ENCODE assay signal across 1 cellular context in the genomic region with DNA sequence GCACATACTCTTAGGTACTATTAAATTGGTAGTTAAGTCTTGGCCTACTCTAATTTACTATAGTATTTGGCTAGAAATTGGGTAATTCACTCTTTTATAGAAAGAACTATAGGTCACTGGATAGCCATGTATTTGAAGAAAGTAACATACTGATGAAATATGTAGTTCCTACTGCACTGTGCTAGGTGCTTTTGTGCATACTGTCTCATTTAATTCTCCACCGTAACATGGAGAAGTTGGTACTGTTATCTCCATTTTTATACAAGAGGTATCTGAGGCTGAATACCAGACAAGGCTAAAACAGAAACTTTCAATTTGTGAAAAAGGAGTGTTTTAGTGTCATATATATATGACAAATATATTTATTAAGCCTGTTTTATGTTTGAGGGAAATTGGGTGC.
TF ChIP-seq lines count a peak whose summit lies in the region.

No MANE protein-coding gene starts in this region.

TF ChIP-seq in endothelial cell of umbilical vein, 7 proteins besides CTCF, POLR2A, EP300 and RAD21:
- TF ChIP-seq, protein P1, sequence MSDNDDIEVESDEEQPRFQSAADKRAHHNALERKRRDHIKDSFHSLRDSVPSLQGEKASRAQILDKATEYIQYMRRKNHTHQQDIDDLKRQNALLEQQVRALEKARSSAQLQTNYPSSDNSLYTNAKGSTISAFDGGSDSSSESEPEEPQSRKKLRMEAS (IDR thresholded peaks at IDR 0.05; ENCODE audit: insufficient read depth, insufficient read length): no peak
- TF ChIP-seq EZH2 (IDR thresholded peaks at IDR 0.05; ENCODE audit: borderline replicate concordance, low read depth, low read length, severe bottlenecking) (no peak), POLR2AphosphoS5 (IDR thresholded peaks at IDR 0.05; ENCODE audit: insufficient read depth, low read depth, low read length) (no peak), MYC (IDR thresholded peaks at IDR 0.05; ENCODE audit: low read depth, low read length) (no peak), GATA2 (IDR thresholded peaks at IDR 0.05; ENCODE audit: insufficient read depth, insufficient read length, low read depth, low read length) (no peak)
